1 cellular context compared by ENCODE assay signal in genomic region chr1:26218906-26219494, GRCh38.
TF ChIP-seq lines count a peak whose summit lies in the region.

No MANE protein-coding gene starts in this region.

TF ChIP-seq in A549, 52 proteins besides CTCF, POLR2A, EP300 and RAD21 (continued from another document):
- no peak for TF ChIP-seq CHD2 (IDR thresholded peaks at IDR 0.05; ENCODE audit: low read length, partially characterized antibody)
- TF ChIP-seq ZSCAN20 (CRISPR knock-in tag; IDR thresholded peaks at IDR 0.05), result no peak
- TF ChIP-seq PBX3 (IDR thresholded peaks at IDR 0.05), result no peak
- no peak for TF ChIP-seq MAZ (IDR thresholded peaks at IDR 0.05; ENCODE audit: borderline replicate concordance, low read depth, low read length)
- no peak for TF ChIP-seq JUN (IDR thresholded peaks at IDR 0.05)
- TF ChIP-seq RARB (CRISPR knock-in tag; IDR thresholded peaks at IDR 0.05), result no peak
